ENCODE assay signal across 9 cellular contexts in the genomic region with DNA sequence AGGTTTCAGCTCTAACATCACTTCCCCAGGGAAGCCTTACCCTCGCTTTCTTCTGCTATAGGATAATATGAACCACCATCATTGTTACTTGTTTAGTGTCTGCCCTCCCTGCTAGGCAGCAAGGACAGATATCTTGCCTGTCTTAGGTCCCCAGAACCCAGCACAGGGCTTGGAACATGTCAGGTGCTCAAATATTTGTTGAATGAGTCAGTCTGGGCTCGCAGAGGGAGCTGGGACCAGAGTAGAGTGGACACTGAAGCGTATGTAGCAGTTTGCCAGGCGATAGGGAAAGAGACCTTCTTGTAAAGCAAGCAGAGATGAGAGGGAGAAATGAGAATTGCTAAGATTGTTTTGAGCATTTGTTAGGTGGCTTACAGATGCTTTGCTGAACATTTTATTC. TPM values are rescaled to one million over a fixed set of nuclear protein-coding genes. Genes with fewer than 3 reads are reported as not detected.
DNase-seq lines count a peak whose midpoint lies in the region; ATAC-seq, FAIRE-seq and TF ChIP-seq lines count a peak whose summit lies in the region.
"Had no signal": no experiment of that assay in that cellular context is flagged by ENCODE, and none has a peak within 500 bp of the region (broad histone marks: within the 10 kb centered on the region; RNA-seq: fewer than 3 reads in every experiment).

No MANE protein-coding gene starts in this region.

- H3K79me1 ChIP-seq in trophoblast cell (ENCODE audit: low read length): no peaks in the 10 kb centered on the region

- no peaks in the 10 kb centered on the region for H3F3A ChIP-seq in GM23248 (ENCODE audit: insufficient read depth)

- no peak overlapping the region for H3K4me3 ChIP-seq in GM23248
- H3K4me3 ChIP-seq in trophoblast cell (ENCODE audit: low read depth, low read length): no peak overlapping the region
- no peak overlapping the region for H3K4me3 ChIP-seq in dorsolateral prefrontal cortex

- no peak overlapping the region for H3K4ac ChIP-seq in trophoblast cell (ENCODE audit: low read depth, low read length)

- no peak overlapping the region for H3K27ac ChIP-seq in GM23248
- no peak overlapping the region for H3K27ac ChIP-seq in foreskin keratinocyte
- H3K27ac ChIP-seq in trophoblast cell (ENCODE audit: low read depth, low read length): peak overlapping the region; percentile 31
- H3K27ac ChIP-seq in dorsolateral prefrontal cortex: peak overlapping the region in 8 of 59 donors; percentile 11 to 59 (median 24)

- intact Hi-C loops in dorsolateral prefrontal cortex (cut with DNase I): no loop called here

- no peak overlapping the region for H4K8ac ChIP-seq in trophoblast cell (ENCODE audit: low read depth, low read length)

- 0 out of 2 replicates have a peak, but pooled peaks cover 6% of the 10 kb centered on the region for H3K4me1 ChIP-seq in GM23248 (ENCODE audit: insufficient read depth)
- H3K4me1 ChIP-seq in foreskin keratinocyte: peaks cover 4% of the 10 kb centered on the region
- H3K4me1 ChIP-seq in trophoblast cell (ENCODE audit: control insufficient read depth in 1 of 2, insufficient read depth in 2 of 2, low read length in 2 of 2): peaks cover 5 to 8% of the 10 kb centered on the region in 2 experiments

- H3K9ac ChIP-seq in GM23248: no peak overlapping the region
- H3K9ac ChIP-seq in trophoblast cell (ENCODE audit: low read length): no peak overlapping the region

- no peak overlapping the region for H3K4me2 ChIP-seq in GM23248 (ENCODE audit: unreplicated experiment)
- H3K4me2 ChIP-seq in trophoblast cell (ENCODE audit: low read length): no peak overlapping the region

- peak; percentile 32 for DNase-seq in GM23248
- peak; percentile 73 for DNase-seq in RCC 7860 (ENCODE audit: low spot score)
- peak in 1 of 2 donors; percentile 52 for DNase-seq in foreskin keratinocyte
- peak; percentile 25 to 66 for DNase-seq in trophoblast cell
- no peak for DNase-seq in GM19240 (ENCODE audit: insufficient read length, low spot score)
- DNase-seq in GM13976 (ENCODE audit: low spot score): no peak
- DNase-seq in dorsolateral prefrontal cortex: no peak
- DNase-seq: T-helper 2 cell had no signal

- no peak overlapping the region for H3K14ac ChIP-seq in trophoblast cell (ENCODE audit: low read length)

- H3K9me2 ChIP-seq in GM23248 (ENCODE audit: insufficient read depth): no peaks in the 10 kb centered on the region

- H3K27me3 ChIP-seq in GM23248 (replicated peaks; ENCODE audit: insufficient read depth) (no peaks in the 10 kb centered on the region), foreskin keratinocyte (no peaks in the 10 kb centered on the region), trophoblast cell (ENCODE audit: insufficient read depth, low read length) (no peaks in the 10 kb centered on the region), dorsolateral prefrontal cortex (no peaks in the 10 kb centered on the region)

- H2BK12ac ChIP-seq in trophoblast cell (ENCODE audit: low read length): no peak overlapping the region

- FAIRE-seq in RCC 7860 (lab: Jason Lieb, UNC): peak; percentile 75

- no peaks in the 10 kb centered on the region for H4K20me1 ChIP-seq in GM23248 (ENCODE audit: insufficient read depth)

- in situ Hi-C loops in GM23248 (cut with MboI): no loop called here
- in situ Hi-C loops in GM13976 (cut with MboI; ENCODE audit: low sequenced_read_pairs, unreplicated experiment): no loop called here

- no peak overlapping the region for H4K12ac ChIP-seq in trophoblast cell (ENCODE audit: low read depth, low read length)

- H4K91ac ChIP-seq in trophoblast cell (ENCODE audit: low read depth, low read length): no peak overlapping the region

- H2AFZ ChIP-seq in GM23248 (no peak overlapping the region), trophoblast cell (ENCODE audit: insufficient read depth, low read length, poor library complexity) (no peak overlapping the region)

- 73 to 75% methylated on average over 4 of the region's 4 CpGs for WGBS in GM23248 (ENCODE audit: low coverage in 1 of 2, low lambda C conversion rate in 2 of 2, missing lambda C conversion rate in 2 of 2), 2 experiments
- WGBS in trophoblast cell (ENCODE audit: extremely low coverage, insufficient coverage, insufficient read length): no CpG with 5 or more reads among the region's 4 CpGs

- H3K23ac ChIP-seq in trophoblast cell (ENCODE audit: low read length): no peak overlapping the region

- no peak overlapping the region for H2BK5ac ChIP-seq in trophoblast cell (ENCODE audit: low read depth, low read length, poor library complexity)

- H3K36me3 ChIP-seq in GM23248 (ENCODE audit: low read depth) (no peaks in the 10 kb centered on the region), trophoblast cell (ENCODE audit: control insufficient read depth in 1 of 2, insufficient read depth in 2 of 2, low read length in 2 of 2) (peaks cover 7 to 8% of the 10 kb centered on the region in 2 experiments)

- H2AK5ac ChIP-seq in trophoblast cell (ENCODE audit: low read length): no peak overlapping the region

- H3K79me2 ChIP-seq in GM23248 (ENCODE audit: insufficient read depth): 0 out of 2 replicates have a peak, but pooled peaks cover 4% of the 10 kb centered on the region
- no peaks in the 10 kb centered on the region for H3K79me2 ChIP-seq in trophoblast cell (ENCODE audit: control insufficient read depth, insufficient read depth, low read length, poor library complexity)

- ATAC-seq in foreskin keratinocyte (peak; percentile 39), HG03039 (IDR thresholded peaks at IDR 0.05; ENCODE audit: unreplicated experiment) (no peak)

- H3K18ac ChIP-seq in trophoblast cell (ENCODE audit: low read length): no peak overlapping the region

- no peaks in the 10 kb centered on the region for H3K9me3 ChIP-seq in GM23248 (ENCODE audit: low read depth)
- H3K9me3 ChIP-seq in trophoblast cell (ENCODE audit: insufficient read depth, low read depth, low read length): no peaks in the 10 kb centered on the region

- H2BK120ac ChIP-seq in trophoblast cell (ENCODE audit: insufficient read depth, low read length, poor library complexity): no peak overlapping the region

- TF ChIP-seq CTCF in foreskin keratinocyte (conservative IDR thresholded peaks at IDR 0.05) (no peak), GM13976 (IDR thresholded peaks at IDR 0.05; ENCODE audit: borderline replicate concordance, control extremely low read depth, extremely low read depth, insufficient read depth, missing control alignments) (no peak), dorsolateral prefrontal cortex (IDR thresholded peaks at IDR 0.05 in 54 of 56, conservative IDR thresholded peaks at IDR 0.05 in 2 of 56; ENCODE audit: low read depth in 1 of 56, partially characterized antibody in 56 of 56) (no peak)

RNA-seq across cellular contexts. Expression of a gene that starts 11.7 kb away (rescaled TPM):
- total RNA-seq in GM23248 (2014; rRNA removed; shearing (Covaris generic)): 26.8 and 51.0 TPM in 2 replicates
- polyA plus RNA-seq in GM23248 (2016; fragmentation: Nextera tagmentation; extraction: Ambion mirVana) (29.4 and 32.0 TPM in 2 replicates), foreskin keratinocyte (16.9 and 18.6 TPM in 2 replicates)
- total RNA-seq in foreskin keratinocyte (15.9 and 18.7 TPM in 2 replicates), dorsolateral prefrontal cortex (10 to 100 TPM in 118 of 120 experiments, 1 to 10 TPM in 2; 7.7 to 38.9 (median 20.1) TPM)
- 26.2 and 26.4 TPM in 2 replicates for polyA plus RNA-seq in trophoblast cell (2013)

RNA-seq across cellular contexts. Expression of a gene that starts 12.1 kb away (rescaled TPM):
- total RNA-seq in GM23248 (2014; rRNA removed; shearing (Covaris generic)): 20.7 and 21.4 TPM in 2 replicates
- polyA plus RNA-seq in GM23248 (2016; fragmentation: Nextera tagmentation; extraction: Ambion mirVana) (26.4 and 29.4 TPM in 2 replicates), foreskin keratinocyte (30.2 and 35.9 TPM in 2 replicates)
- total RNA-seq in foreskin keratinocyte (19.6 and 22.7 TPM in 2 replicates), dorsolateral prefrontal cortex (10 to 100 TPM; 11.5 to 29.1 (median 18.2) TPM)
- 8.1 and 8.4 TPM in 2 replicates for polyA plus RNA-seq in trophoblast cell (2013)

RNA-seq across cellular contexts. Expression of a gene that starts 17.9 kb away (rescaled TPM):
- total RNA-seq in GM23248 (2014; rRNA removed; shearing (Covaris generic)): 5.0 and 5.9 TPM in 2 replicates
- polyA plus RNA-seq in GM23248 (2016; fragmentation: Nextera tagmentation; extraction: Ambion mirVana): 2.3 and 3.1 TPM in 2 replicates
- total RNA-seq in foreskin keratinocyte: 2.2 and 2.9 TPM in 2 replicates
- polyA plus RNA-seq in foreskin keratinocyte: 3.4 and 4.7 TPM in 2 replicates
- 2.6 and 2.9 TPM in 2 replicates for polyA plus RNA-seq in trophoblast cell (2013)
- total RNA-seq in dorsolateral prefrontal cortex: 1 to 10 TPM in 25 of 120 experiments, under 1 TPM in 64, not detected in 31; 0.19 to 2.9 (median 0.75) TPM

RNA-seq across cellular contexts. Expression of a gene that starts 30.4 kb away (rescaled TPM):
- 52.9 and 72.8 TPM in 2 replicates for total RNA-seq in GM23248 (2014; rRNA removed; shearing (Covaris generic))
- 49.2 and 50.6 TPM in 2 replicates for polyA plus RNA-seq in GM23248 (2016; fragmentation: Nextera tagmentation; extraction: Ambion mirVana)
- total RNA-seq in foreskin keratinocyte: 57.8 and 60.8 TPM in 2 replicates
- 67.8 and 72.0 TPM in 2 replicates for polyA plus RNA-seq in foreskin keratinocyte
- 48.6 and 50.5 TPM in 2 replicates for polyA plus RNA-seq in trophoblast cell (2013)
- total RNA-seq in dorsolateral prefrontal cortex: 10 to 100 TPM; 29.5 to 57.2 (median 42.7) TPM

RNA-seq across cellular contexts. Expression of a gene that starts 33.0 kb away (rescaled TPM):
- 3.9 and 5.3 TPM in 2 replicates for total RNA-seq in GM23248 (2014; rRNA removed; shearing (Covaris generic))
- polyA plus RNA-seq in GM23248 (2016; fragmentation: Nextera tagmentation; extraction: Ambion mirVana) (6.6 and 7.8 TPM in 2 replicates), foreskin keratinocyte (3.8 and 4.9 TPM in 2 replicates)
- total RNA-seq in foreskin keratinocyte (3.2 and 4.0 TPM in 2 replicates), dorsolateral prefrontal cortex (10 to 100 TPM in 118 of 120 experiments, 1 to 10 TPM in 2; 8.6 to 26.9 (median 16.5) TPM)
- 2.8 and 3.3 TPM in 2 replicates for polyA plus RNA-seq in trophoblast cell (2013)

Comparison
In these comparisons a context has a peak if more than half of its experiments do, and no peak if none do; other contexts are left out.
1. DNase-seq: peak in GM23248 (single experiment), RCC 7860 (single experiment) and trophoblast cell (2 of 2); none in GM19240 (single experiment), GM13976 (single experiment) and dorsolateral prefrontal cortex (0 of 10).